Comparison of ENCODE assay signal across 1 cellular context in the genomic region with DNA sequence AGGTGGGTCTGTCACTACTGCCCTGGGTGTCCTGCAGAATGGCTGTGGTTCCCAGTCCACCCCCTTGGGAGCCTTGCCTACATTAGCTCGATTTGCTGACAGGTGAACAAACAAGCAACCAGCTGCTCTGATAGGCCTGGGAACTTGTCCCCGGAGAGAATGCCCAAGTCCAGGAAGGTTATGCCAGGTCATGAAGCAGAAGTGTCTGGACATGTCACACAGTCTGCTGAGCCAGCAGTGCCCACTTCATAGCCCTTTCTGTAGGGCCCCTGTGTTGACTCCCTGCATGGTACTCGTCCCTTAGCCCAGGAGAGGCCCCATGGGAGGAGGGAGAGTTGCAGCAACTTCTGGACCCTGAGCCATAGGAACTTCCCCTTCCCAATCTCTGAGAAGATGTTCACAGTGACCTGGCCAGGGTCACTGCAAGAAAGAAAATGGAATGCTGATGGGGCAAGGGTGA.
A peak's percentile ranks its signal among the peaks of the same experiment; 100 is the strongest.
TF ChIP-seq lines count a peak whose summit lies in the region.

No MANE protein-coding gene starts in this region.

TF ChIP-seq in HepG2, 621 proteins besides CTCF, POLR2A, EP300 and RAD21 (continues in another document):
- no peak for TF ChIP-seq HMGA1 (CRISPR knock-in tag; conservative IDR thresholded peaks at IDR 0.05)
- TF ChIP-seq ZNF749 (CRISPR knock-in tag; IDR thresholded peaks at IDR 0.05; ENCODE audit: borderline replicate concordance): no peak
- no peak for TF ChIP-seq ZNF737 (CRISPR knock-in tag; IDR thresholded peaks at IDR 0.05; ENCODE audit: borderline replicate concordance)
- TF ChIP-seq ZBTB3 (CRISPR knock-in tag; IDR thresholded peaks at IDR 0.05; ENCODE audit: borderline replicate concordance, low read depth): no peak
- TF ChIP-seq ZNF530 (CRISPR knock-in tag; IDR thresholded peaks at IDR 0.05; ENCODE audit: low read depth): no peak
- TF ChIP-seq FOXA3 (CRISPR knock-in tag; IDR thresholded peaks at IDR 0.05): peak; percentile 38
- TF ChIP-seq RARA (CRISPR knock-in tag; IDR thresholded peaks at IDR 0.05): peak; percentile 66
- no peak for TF ChIP-seq ZNF235 (CRISPR knock-in tag; IDR thresholded peaks at IDR 0.05; ENCODE audit: borderline replicate concordance)
- TF ChIP-seq, protein P1, sequence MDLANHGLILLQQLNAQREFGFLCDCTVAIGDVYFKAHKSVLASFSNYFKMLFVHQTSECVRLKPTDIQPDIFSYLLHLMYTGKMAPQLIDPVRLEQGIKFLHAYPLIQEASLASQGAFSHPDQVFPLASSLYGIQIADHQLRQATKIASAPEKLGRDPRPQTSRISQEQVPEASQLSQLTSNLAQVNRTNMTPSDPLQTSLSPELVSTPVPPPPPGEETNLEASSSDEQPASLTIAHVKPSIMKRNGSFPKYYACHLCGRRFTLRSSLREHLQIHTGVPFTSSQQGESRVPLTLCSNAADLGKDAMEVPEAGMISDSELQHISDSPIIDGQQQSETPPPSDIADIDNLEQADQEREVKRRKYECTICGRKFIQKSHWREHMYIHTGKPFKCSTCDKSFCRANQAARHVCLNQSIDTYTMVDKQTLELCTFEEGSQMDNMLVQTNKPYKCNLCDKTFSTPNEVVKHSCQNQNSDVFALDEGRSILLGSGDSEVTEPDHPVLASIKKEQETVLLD (CRISPR knock-in tag; IDR thresholded peaks at IDR 0.05; ENCODE audit: low read depth): no peak
- no peak for TF ChIP-seq PTBP1 (IDR thresholded peaks at IDR 0.05; ENCODE audit: low read depth, low read length, poor library complexity, severe bottlenecking)
- TF ChIP-seq GPN1 (CRISPR knock-in tag; IDR thresholded peaks at IDR 0.05; ENCODE audit: borderline replicate concordance): no peak
- TF ChIP-seq NFE2L2 (IDR thresholded peaks at IDR 0.05; ENCODE audit: low read length): no peak
- TF ChIP-seq SOX6 (IDR thresholded peaks at IDR 0.05): no peak
- TF ChIP-seq SOX6 (CRISPR knock-in tag; IDR thresholded peaks at IDR 0.05): no peak
- TF ChIP-seq RFXAP (CRISPR knock-in tag; IDR thresholded peaks at IDR 0.05; ENCODE audit: borderline replicate concordance): peak; percentile 57; the same call in 1 of the 2 replicates
- TF ChIP-seq, protein P2, sequence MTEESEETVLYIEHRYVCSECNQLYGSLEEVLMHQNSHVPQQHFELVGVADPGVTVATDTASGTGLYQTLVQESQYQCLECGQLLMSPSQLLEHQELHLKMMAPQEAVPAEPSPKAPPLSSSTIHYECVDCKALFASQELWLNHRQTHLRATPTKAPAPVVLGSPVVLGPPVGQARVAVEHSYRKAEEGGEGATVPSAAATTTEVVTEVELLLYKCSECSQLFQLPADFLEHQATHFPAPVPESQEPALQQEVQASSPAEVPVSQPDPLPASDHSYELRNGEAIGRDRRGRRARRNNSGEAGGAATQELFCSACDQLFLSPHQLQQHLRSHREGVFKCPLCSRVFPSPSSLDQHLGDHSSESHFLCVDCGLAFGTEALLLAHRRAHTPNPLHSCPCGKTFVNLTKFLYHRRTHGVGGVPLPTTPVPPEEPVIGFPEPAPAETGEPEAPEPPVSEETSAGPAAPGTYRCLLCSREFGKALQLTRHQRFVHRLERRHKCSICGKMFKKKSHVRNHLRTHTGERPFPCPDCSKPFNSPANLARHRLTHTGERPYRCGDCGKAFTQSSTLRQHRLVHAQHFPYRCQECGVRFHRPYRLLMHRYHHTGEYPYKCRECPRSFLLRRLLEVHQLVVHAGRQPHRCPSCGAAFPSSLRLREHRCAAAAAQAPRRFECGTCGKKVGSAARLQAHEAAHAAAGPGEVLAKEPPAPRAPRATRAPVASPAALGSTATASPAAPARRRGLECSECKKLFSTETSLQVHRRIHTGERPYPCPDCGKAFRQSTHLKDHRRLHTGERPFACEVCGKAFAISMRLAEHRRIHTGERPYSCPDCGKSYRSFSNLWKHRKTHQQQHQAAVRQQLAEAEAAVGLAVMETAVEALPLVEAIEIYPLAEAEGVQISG (CRISPR knock-in tag; IDR thresholded peaks at IDR 0.05): 0 out of 2 replicates have a peak, but pooled peaks have one; percentile 19
- TF ChIP-seq SRSF9 (IDR thresholded peaks at IDR 0.05; ENCODE audit: borderline replicate concordance, insufficient read depth, low read depth, low read length, poor library complexity, severe bottlenecking): no peak
- TF ChIP-seq AGO1 (IDR thresholded peaks at IDR 0.05; ENCODE audit: low read depth, low read length, poor library complexity, severe bottlenecking): no peak
- TF ChIP-seq NCOA1 (CRISPR knock-in tag; IDR thresholded peaks at IDR 0.05): no peak
- TF ChIP-seq NR2C2 (CRISPR knock-in tag; IDR thresholded peaks at IDR 0.05; ENCODE audit: borderline replicate concordance): no peak
- TF ChIP-seq GABPA (IDR thresholded peaks at IDR 0.05; ENCODE audit: low read depth, low read length): no peak
- TF ChIP-seq GABPA (CRISPR knock-in tag; IDR thresholded peaks at IDR 0.05; ENCODE audit: low read depth): no peak
- TF ChIP-seq MXD4 (CRISPR knock-in tag; IDR thresholded peaks at IDR 0.05): no peak
- 0 out of 2 replicates have a peak, but pooled peaks have one; percentile 20 for TF ChIP-seq NFYB (CRISPR knock-in tag; IDR thresholded peaks at IDR 0.05)
- TF ChIP-seq, protein P3, sequence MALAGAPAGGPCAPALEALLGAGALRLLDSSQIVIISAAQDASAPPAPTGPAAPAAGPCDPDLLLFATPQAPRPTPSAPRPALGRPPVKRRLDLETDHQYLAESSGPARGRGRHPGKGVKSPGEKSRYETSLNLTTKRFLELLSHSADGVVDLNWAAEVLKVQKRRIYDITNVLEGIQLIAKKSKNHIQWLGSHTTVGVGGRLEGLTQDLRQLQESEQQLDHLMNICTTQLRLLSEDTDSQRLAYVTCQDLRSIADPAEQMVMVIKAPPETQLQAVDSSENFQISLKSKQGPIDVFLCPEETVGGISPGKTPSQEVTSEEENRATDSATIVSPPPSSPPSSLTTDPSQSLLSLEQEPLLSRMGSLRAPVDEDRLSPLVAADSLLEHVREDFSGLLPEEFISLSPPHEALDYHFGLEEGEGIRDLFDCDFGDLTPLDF (CRISPR knock-in tag; IDR thresholded peaks at IDR 0.05): no peak
- no peak for TF ChIP-seq NPAS2 (CRISPR knock-in tag; IDR thresholded peaks at IDR 0.05; ENCODE audit: borderline replicate concordance)
- no peak for TF ChIP-seq ZNF543 (CRISPR knock-in tag; IDR thresholded peaks at IDR 0.05)
- no peak for TF ChIP-seq JUN (CRISPR knock-in tag; IDR thresholded peaks at IDR 0.05)
- TF ChIP-seq ZBTB20 (CRISPR knock-in tag; IDR thresholded peaks at IDR 0.05; ENCODE audit: borderline replicate concordance, low read depth): no peak
- TF ChIP-seq ZNF468 (CRISPR knock-in tag; IDR thresholded peaks at IDR 0.05): no peak
- peak; percentile 36; the same call in 1 of the 2 replicates for TF ChIP-seq ZBTB7B (CRISPR knock-in tag; IDR thresholded peaks at IDR 0.05)
- no peak for TF ChIP-seq KAT7 (CRISPR knock-in tag; IDR thresholded peaks at IDR 0.05; ENCODE audit: borderline replicate concordance)
- TF ChIP-seq, protein P4, sequence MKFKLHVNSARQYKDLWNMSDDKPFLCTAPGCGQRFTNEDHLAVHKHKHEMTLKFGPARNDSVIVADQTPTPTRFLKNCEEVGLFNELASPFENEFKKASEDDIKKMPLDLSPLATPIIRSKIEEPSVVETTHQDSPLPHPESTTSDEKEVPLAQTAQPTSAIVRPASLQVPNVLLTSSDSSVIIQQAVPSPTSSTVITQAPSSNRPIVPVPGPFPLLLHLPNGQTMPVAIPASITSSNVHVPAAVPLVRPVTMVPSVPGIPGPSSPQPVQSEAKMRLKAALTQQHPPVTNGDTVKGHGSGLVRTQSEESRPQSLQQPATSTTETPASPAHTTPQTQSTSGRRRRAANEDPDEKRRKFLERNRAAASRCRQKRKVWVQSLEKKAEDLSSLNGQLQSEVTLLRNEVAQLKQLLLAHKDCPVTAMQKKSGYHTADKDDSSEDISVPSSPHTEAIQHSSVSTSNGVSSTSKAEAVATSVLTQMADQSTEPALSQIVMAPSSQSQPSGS (CRISPR knock-in tag; IDR thresholded peaks at IDR 0.05): peak; percentile 23; the same call in 1 of the 2 replicates
- TF ChIP-seq ZFP90 (CRISPR knock-in tag; IDR thresholded peaks at IDR 0.05; ENCODE audit: borderline replicate concordance): no peak
- TF ChIP-seq FOXA1 (IDR thresholded peaks at IDR 0.05): no peak
- TF ChIP-seq FOXA1 (CRISPR knock-in tag; IDR thresholded peaks at IDR 0.05): peak; percentile 43; the same call in 1 of the 2 replicates
- TF ChIP-seq, protein P5, sequence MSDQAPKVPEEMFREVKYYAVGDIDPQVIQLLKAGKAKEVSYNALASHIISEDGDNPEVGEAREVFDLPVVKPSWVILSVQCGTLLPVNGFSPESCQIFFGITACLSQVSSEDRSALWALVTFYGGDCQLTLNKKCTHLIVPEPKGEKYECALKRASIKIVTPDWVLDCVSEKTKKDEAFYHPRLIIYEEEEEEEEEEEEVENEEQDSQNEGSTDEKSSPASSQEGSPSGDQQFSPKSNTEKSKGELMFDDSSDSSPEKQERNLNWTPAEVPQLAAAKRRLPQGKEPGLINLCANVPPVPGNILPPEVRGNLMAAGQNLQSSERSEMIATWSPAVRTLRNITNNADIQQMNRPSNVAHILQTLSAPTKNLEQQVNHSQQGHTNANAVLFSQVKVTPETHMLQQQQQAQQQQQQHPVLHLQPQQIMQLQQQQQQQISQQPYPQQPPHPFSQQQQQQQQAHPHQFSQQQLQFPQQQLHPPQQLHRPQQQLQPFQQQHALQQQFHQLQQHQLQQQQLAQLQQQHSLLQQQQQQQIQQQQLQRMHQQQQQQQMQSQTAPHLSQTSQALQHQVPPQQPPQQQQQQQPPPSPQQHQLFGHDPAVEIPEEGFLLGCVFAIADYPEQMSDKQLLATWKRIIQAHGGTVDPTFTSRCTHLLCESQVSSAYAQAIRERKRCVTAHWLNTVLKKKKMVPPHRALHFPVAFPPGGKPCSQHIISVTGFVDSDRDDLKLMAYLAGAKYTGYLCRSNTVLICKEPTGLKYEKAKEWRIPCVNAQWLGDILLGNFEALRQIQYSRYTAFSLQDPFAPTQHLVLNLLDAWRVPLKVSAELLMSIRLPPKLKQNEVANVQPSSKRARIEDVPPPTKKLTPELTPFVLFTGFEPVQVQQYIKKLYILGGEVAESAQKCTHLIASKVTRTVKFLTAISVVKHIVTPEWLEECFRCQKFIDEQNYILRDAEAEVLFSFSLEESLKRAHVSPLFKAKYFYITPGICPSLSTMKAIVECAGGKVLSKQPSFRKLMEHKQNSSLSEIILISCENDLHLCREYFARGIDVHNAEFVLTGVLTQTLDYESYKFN (CRISPR knock-in tag; conservative IDR thresholded peaks at IDR 0.05): peak; percentile 64
- TF ChIP-seq STAT5B (CRISPR knock-in tag; IDR thresholded peaks at IDR 0.05): no peak
- TF ChIP-seq, protein P6, sequence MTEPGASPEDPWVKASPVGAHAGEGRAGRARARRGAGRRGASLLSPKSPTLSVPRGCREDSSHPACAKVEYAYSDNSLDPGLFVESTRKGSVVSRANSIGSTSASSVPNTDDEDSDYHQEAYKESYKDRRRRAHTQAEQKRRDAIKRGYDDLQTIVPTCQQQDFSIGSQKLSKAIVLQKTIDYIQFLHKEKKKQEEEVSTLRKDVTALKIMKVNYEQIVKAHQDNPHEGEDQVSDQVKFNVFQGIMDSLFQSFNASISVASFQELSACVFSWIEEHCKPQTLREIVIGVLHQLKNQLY (CRISPR knock-in tag; IDR thresholded peaks at IDR 0.05): no peak
- peak; percentile 16; the same call in 1 of the 2 replicates for TF ChIP-seq ISL2 (CRISPR knock-in tag; IDR thresholded peaks at IDR 0.05)
- TF ChIP-seq SOX13 (IDR thresholded peaks at IDR 0.05): no peak
- peak in 1 of 2 experiments; percentile 38; a peak in 1 of 4 replicates for TF ChIP-seq SOX13 (CRISPR knock-in tag; conservative IDR thresholded peaks at IDR 0.05 in 1 of 2, IDR thresholded peaks at IDR 0.05 in 1 of 2)
- TF ChIP-seq ESRRA (CRISPR knock-in tag; IDR thresholded peaks at IDR 0.05; ENCODE audit: low read depth): no peak
- TF ChIP-seq JDP2 (CRISPR knock-in tag; IDR thresholded peaks at IDR 0.05; ENCODE audit: borderline replicate concordance): no peak
- TF ChIP-seq, protein P7, sequence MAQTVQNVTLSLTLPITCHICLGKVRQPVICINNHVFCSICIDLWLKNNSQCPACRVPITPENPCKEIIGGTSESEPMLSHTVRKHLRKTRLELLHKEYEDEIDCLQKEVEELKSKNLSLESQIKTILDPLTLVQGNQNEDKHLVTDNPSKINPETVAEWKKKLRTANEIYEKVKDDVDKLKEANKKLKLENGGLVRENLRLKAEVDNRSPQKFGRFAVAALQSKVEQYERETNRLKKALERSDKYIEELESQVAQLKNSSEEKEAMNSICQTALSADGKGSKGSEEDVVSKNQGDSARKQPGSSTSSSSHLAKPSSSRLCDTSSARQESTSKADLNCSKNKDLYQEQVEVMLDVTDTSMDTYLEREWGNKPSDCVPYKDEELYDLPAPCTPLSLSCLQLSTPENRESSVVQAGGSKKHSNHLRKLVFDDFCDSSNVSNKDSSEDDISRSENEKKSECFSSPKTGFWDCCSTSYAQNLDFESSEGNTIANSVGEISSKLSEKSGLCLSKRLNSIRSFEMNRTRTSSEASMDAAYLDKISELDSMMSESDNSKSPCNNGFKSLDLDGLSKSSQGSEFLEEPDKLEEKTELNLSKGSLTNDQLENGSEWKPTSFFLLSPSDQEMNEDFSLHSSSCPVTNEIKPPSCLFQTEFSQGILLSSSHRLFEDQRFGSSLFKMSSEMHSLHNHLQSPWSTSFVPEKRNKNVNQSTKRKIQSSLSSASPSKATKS (CRISPR knock-in tag; IDR thresholded peaks at IDR 0.05): no peak
- TF ChIP-seq, protein P8, sequence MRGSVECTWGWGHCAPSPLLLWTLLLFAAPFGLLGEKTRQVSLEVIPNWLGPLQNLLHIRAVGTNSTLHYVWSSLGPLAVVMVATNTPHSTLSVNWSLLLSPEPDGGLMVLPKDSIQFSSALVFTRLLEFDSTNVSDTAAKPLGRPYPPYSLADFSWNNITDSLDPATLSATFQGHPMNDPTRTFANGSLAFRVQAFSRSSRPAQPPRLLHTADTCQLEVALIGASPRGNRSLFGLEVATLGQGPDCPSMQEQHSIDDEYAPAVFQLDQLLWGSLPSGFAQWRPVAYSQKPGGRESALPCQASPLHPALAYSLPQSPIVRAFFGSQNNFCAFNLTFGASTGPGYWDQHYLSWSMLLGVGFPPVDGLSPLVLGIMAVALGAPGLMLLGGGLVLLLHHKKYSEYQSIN (CRISPR knock-in tag; IDR thresholded peaks at IDR 0.05; ENCODE audit: borderline replicate concordance): no peak
- no peak for TF ChIP-seq ZNF615 (CRISPR knock-in tag; IDR thresholded peaks at IDR 0.05; ENCODE audit: borderline replicate concordance)
- no peak for TF ChIP-seq KDM5B (CRISPR knock-in tag; IDR thresholded peaks at IDR 0.05; ENCODE audit: borderline replicate concordance)
- no peak for TF ChIP-seq ZFYVE20 (CRISPR knock-in tag; IDR thresholded peaks at IDR 0.05; ENCODE audit: borderline replicate concordance, low read depth)
- no peak for TF ChIP-seq MATR3 (CRISPR knock-in tag; IDR thresholded peaks at IDR 0.05)
- TF ChIP-seq PHF5A (CRISPR knock-in tag; IDR thresholded peaks at IDR 0.05; ENCODE audit: low read depth, unreplicated experiment): no peak
- no peak for TF ChIP-seq CHCHD3 (CRISPR knock-in tag; IDR thresholded peaks at IDR 0.05)
- 0 out of 2 replicates have a peak, but pooled peaks have one; percentile 44 for TF ChIP-seq MYC (CRISPR knock-in tag; IDR thresholded peaks at IDR 0.05; ENCODE audit: borderline replicate concordance)
- no peak for TF ChIP-seq ZNF616 (CRISPR knock-in tag; IDR thresholded peaks at IDR 0.05; ENCODE audit: low read depth)
- TF ChIP-seq SIN3A (IDR thresholded peaks at IDR 0.05; ENCODE audit: borderline replicate concordance, low read depth, low read length): no peak
- no peak for TF ChIP-seq ZNF558 (CRISPR knock-in tag; IDR thresholded peaks at IDR 0.05; ENCODE audit: borderline replicate concordance)
